Comparison of ENCODE assay signal across 12 cellular contexts in genomic region chr13:47216176-47216822, GRCh38.
DNase-seq lines count a peak whose midpoint lies in the region; ATAC-seq and TF ChIP-seq lines count a peak whose summit lies in the region.
"Had no signal": no experiment of that assay in that cellular context is flagged by ENCODE, and none has a peak within 500 bp of the region (broad histone marks: within the 10 kb centered on the region; RNA-seq: fewer than 3 reads in every experiment).

No MANE protein-coding gene starts in this region.

- no peak for TF ChIP-seq CTCF in MM.1S (IDR thresholded peaks at IDR 0.05; ENCODE audit: low read length)
- no peak for TF ChIP-seq CTCF in epithelial cell of esophagus (IDR thresholded peaks at IDR 0.05; ENCODE audit: insufficient read depth, low read depth, low read length, missing control alignments)
- TF ChIP-seq CTCF in spleen (IDR thresholded peaks at IDR 0.05 in 8 of 11, conservative IDR thresholded peaks at IDR 0.05 in 3 of 11), result no peak
- no peak for TF ChIP-seq CTCF in right atrium auricular region (IDR thresholded peaks at IDR 0.05)

- H3K27me3 ChIP-seq in MM.1S (replicated peaks; ENCODE audit: insufficient read depth, low read length), result no peaks in the 10 kb centered on the region
- H3K27me3 ChIP-seq in spleen (replicated peaks in 1 of 7), result no peaks in the 10 kb centered on the region
- no peaks in the 10 kb centered on the region for H3K27me3 ChIP-seq in right atrium auricular region
- H3K27me3 ChIP-seq: transverse colon had no signal

- H3K9me2 ChIP-seq in MM.1S (replicated peaks; ENCODE audit: insufficient read depth, low read length), result no peaks in the 10 kb centered on the region

- no peak overlapping the region for H3K27ac ChIP-seq in MM.1S (ENCODE audit: low read length)
- H3K27ac ChIP-seq in spleen, result no peak overlapping the region
- H3K27ac ChIP-seq in right atrium auricular region, result no peak overlapping the region
- H3K27ac ChIP-seq: transverse colon had no signal

- no peak overlapping the region for H3K4me3 ChIP-seq in MM.1S (ENCODE audit: low read length)
- no peak overlapping the region for H3K4me3 ChIP-seq in epithelial cell of esophagus (ENCODE audit: low read length)
- no peak overlapping the region for H3K4me3 ChIP-seq in spleen
- H3K4me3 ChIP-seq in right atrium auricular region, result no peak overlapping the region
- H3K4me3 ChIP-seq: transverse colon had no signal

- WGBS in spleen, 5 donors, result 64 to 86% (median 72%) methylated on average over 2 of the region's 2 CpGs

- H3K9ac ChIP-seq in MM.1S (ENCODE audit: low read length), result no peak overlapping the region

- no peaks in the 10 kb centered on the region for H4K20me1 ChIP-seq in MM.1S (ENCODE audit: insufficient read depth, low read length)

- no peak overlapping the region for H2AFZ ChIP-seq in MM.1S (ENCODE audit: low read length)

- no peaks in the 10 kb centered on the region for H3F3A ChIP-seq in MM.1S (ENCODE audit: insufficient read depth, low read length)

- H3K4me1 ChIP-seq in MM.1S (ENCODE audit: low read length) (no peaks in the 10 kb centered on the region), spleen (no peaks in the 10 kb centered on the region), right atrium auricular region (no peaks in the 10 kb centered on the region)
- H3K4me1 ChIP-seq: transverse colon had no signal

- no peak overlapping the region for H3K4me2 ChIP-seq in MM.1S (ENCODE audit: low read depth, low read length)

- H3K79me2 ChIP-seq in MM.1S (ENCODE audit: low read length), result no peaks in the 10 kb centered on the region

- intact Hi-C loops in spleen (cut with DNase I; ENCODE audit: low total_unique reads), result no loop called here

- DNase-seq in MM.1S (peak; percentile 47), epithelial cell of esophagus (ENCODE audit: low read depth) (peak; percentile 77), putamen (ENCODE audit: low spot score) (peak; percentile 5), spleen (no peak), right atrium auricular region (ENCODE audit: low spot score) (no peak)
- DNase-seq in NK-92 treated with Interleukin-12 subunit alpha and Interleukin-12 subunit beta, amount 100 ng/mL, for 24 hours (lab: John Stamatoyannopoulos, UW), result no peak
- DNase-seq: central memory CD4-positive, alpha-beta T cell; DND-41; NCI-H187; transverse colon had no signal

- TF ChIP-seq POLR2A in spleen (IDR thresholded peaks at IDR 0.05), result no peak

- ATAC-seq in GM18868 (IDR thresholded peaks at IDR 0.05; ENCODE audit: unreplicated experiment), result peak; percentile 73
- no peak for ATAC-seq in GM21529 (IDR thresholded peaks at IDR 0.05; ENCODE audit: unreplicated experiment)

- H3K9me3 ChIP-seq in MM.1S (replicated peaks; ENCODE audit: insufficient read depth, low read length) (no peaks in the 10 kb centered on the region), spleen (no peaks in the 10 kb centered on the region), right atrium auricular region (no peaks in the 10 kb centered on the region)
- H3K9me3 ChIP-seq: transverse colon had no signal

- H3K36me3 ChIP-seq in MM.1S (replicated peaks; ENCODE audit: insufficient read depth, low read length) (no peaks in the 10 kb centered on the region), spleen (no peaks in the 10 kb centered on the region), right atrium auricular region (no peaks in the 10 kb centered on the region)
- H3K36me3 ChIP-seq: transverse colon had no signal

Comparison
In these comparisons a context has a peak if more than half of its experiments do, and no peak if none do; other contexts are left out.
1. DNase-seq: peak in MM.1S (single experiment), epithelial cell of esophagus (single experiment) and putamen (single experiment); none in NK-92 treated with Interleukin-12 subunit alpha and Interleukin-12 subunit beta, amount 100 ng/mL, for 24 hours (single experiment), spleen (single experiment) and right atrium auricular region (single experiment).